Comparison of ENCODE assay signal across 16 cellular contexts in the genomic region with DNA sequence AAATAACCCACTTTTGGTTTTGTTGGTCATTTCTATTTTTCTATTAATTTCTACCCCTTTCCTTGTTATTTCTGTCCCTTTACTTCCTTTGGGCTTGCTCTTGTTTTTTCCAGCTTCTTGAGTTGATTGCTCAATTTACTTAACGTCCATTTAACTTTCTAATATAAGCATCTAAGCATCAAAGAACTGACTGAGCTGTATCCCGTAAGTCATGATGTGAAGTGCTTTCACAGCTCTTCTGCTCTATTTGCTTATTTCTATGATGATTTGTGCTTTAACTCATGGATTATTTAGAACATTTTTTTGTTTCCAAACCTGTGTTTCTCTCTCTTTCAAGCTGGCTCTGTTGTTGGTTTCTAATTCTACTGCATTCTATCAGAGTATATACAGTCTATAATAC.
"Had no signal": no experiment of that assay in that cellular context is flagged by ENCODE, and none has a peak within 500 bp of the region (broad histone marks: within the 10 kb centered on the region; RNA-seq: fewer than 3 reads in every experiment).

No MANE protein-coding gene starts in this region.

- H3K9me3 ChIP-seq: lower lobe of right lung, vagina had no signal

- H3K27ac Mint-ChIP-seq: activated B cell treated with CpG ODN at 0.5 μM for 24 hours; activated CD4-positive, alpha-beta memory T cell treated with anti-CD3 and anti-CD28 coated beads for 36 hours; activated naive CD8-positive, alpha-beta T cell treated with anti-CD3 and anti-CD28 coated beads for 36 hours; endodermal cell; stimulated activated naive CD8-positive, alpha-beta T cell treated with anti-CD3 and anti-CD28 coated beads, Interleukin-15, Interleukin-2, amounts not matched to agents 100 ng/mL and 50 ng/mL, for 24 hours had no signal

- H3K4me3 Mint-ChIP-seq: activated B cell treated with CpG ODN at 0.5 μM for 24 hours; activated CD4-positive, alpha-beta memory T cell treated with anti-CD3 and anti-CD28 coated beads for 36 hours; activated naive CD8-positive, alpha-beta T cell treated with anti-CD3 and anti-CD28 coated beads for 36 hours; endodermal cell; stimulated activated naive CD8-positive, alpha-beta T cell treated with anti-CD3 and anti-CD28 coated beads, Interleukin-15, Interleukin-2, amounts not matched to agents 100 ng/mL and 50 ng/mL, for 24 hours had no signal

- H3K27me3 ChIP-seq: cardiac muscle cell, vagina had no signal

- H3K4me3 ChIP-seq: cardiac muscle cell, lower lobe of right lung, vagina had no signal

- H3K9me3 Mint-ChIP-seq: activated B cell treated with CpG ODN at 0.5 μM for 24 hours; activated CD4-positive, alpha-beta memory T cell treated with anti-CD3 and anti-CD28 coated beads for 36 hours; activated naive CD8-positive, alpha-beta T cell treated with anti-CD3 and anti-CD28 coated beads for 36 hours; endodermal cell; stimulated activated naive CD8-positive, alpha-beta T cell treated with anti-CD3 and anti-CD28 coated beads, Interleukin-15, Interleukin-2, amounts not matched to agents 100 ng/mL and 50 ng/mL, for 24 hours had no signal

- DNase-seq: activated B cell treated with CpG ODN at 0.5 μM for 24 hours; activated CD4-positive, alpha-beta memory T cell treated with anti-CD3 and anti-CD28 coated beads for 36 hours; activated CD4-positive, alpha-beta T cell treated with anti-CD3 and anti-CD28 coated beads for 4 hours; activated naive CD8-positive, alpha-beta T cell treated with anti-CD3 and anti-CD28 coated beads for 36 hours; activated T-cell treated with anti-CD3 and anti-CD28 coated beads for 4 hours; amniotic stem cell; endodermal cell; foreskin melanocyte; kidney glomerular epithelial cell; lower lobe of right lung; midbrain; trophoblast cell had no signal

- H3K27ac ChIP-seq: epithelial cell of prostate, lower lobe of right lung, vagina had no signal

- H3K36me3 ChIP-seq: cardiac muscle cell, lower lobe of right lung, vagina had no signal

- H3K36me3 Mint-ChIP-seq: activated CD4-positive, alpha-beta memory T cell treated with anti-CD3 and anti-CD28 coated beads for 36 hours had no signal

- H3K27me3 Mint-ChIP-seq: activated B cell treated with CpG ODN at 0.5 μM for 24 hours; activated CD4-positive, alpha-beta memory T cell treated with anti-CD3 and anti-CD28 coated beads for 36 hours; activated naive CD8-positive, alpha-beta T cell treated with anti-CD3 and anti-CD28 coated beads for 36 hours; stimulated activated naive CD8-positive, alpha-beta T cell treated with anti-CD3 and anti-CD28 coated beads, Interleukin-15, Interleukin-2, amounts not matched to agents 100 ng/mL and 50 ng/mL, for 24 hours had no signal
